Comparison of ENCODE assay signal across 8 cellular contexts in the genomic region with DNA sequence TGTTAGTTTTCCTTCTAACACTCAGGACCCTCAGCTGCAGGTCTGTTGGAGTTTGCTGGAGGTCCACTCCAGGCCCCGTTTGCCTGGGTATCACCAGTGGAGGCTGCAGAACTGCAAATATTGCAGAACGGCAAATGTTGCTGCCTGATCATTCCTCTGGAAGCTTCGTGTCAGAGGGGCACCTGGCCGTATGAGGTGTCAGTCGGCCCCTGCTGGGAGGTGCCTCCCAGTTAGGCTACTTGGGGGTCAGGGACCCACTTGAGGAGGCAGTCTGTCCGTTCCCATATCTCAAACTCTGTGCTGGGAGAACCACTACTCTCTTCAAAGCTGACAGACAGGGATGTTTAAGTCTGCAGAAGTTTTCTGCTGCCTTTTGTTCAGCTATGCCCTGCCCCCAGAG.
DNase-seq lines count a peak whose midpoint lies in the region; TF ChIP-seq lines count a peak whose summit lies in the region.
"Not testable (repeated sequence)": the region's sequence is repeated elsewhere in the genome, so short reads cannot be mapped to it uniquely, and the experiment has no call there.

No MANE protein-coding gene starts in this region.

- peak overlapping the region; percentile 24; the same call in 1 of the 2 replicates for H3K9ac ChIP-seq in ES-I3 (ENCODE audit: low read depth, low read length)
- H3K9ac ChIP-seq in HUES6 (ENCODE audit: low read length); neuronal stem cell (ENCODE audit: low read depth, low read length, poor library complexity): not testable (repeated sequence)

- not testable (repeated sequence) for H2BK5ac ChIP-seq in neuronal stem cell (ENCODE audit: low read length)

- not testable (repeated sequence) for H3K9me3 ChIP-seq in ES-I3 (ENCODE audit: control insufficient read depth, insufficient read depth, low read length); HUES6 (ENCODE audit: control insufficient read depth, insufficient read depth, low read depth, low read length); cardiac muscle cell (ENCODE audit: low read depth); neuronal stem cell (replicated peaks in 1 of 2; ENCODE audit: control insufficient read depth in 2 of 2, insufficient read depth in 1 of 2, low read depth in 1 of 2, low read length in 2 of 2)

- H3K36me3 ChIP-seq in ES-I3 (ENCODE audit: insufficient read depth, low read length); HUES6 (ENCODE audit: control insufficient read depth, insufficient read depth, low read length); cardiac muscle cell; neuronal stem cell (replicated peaks in 1 of 2; ENCODE audit: control insufficient read depth in 2 of 2, insufficient read depth in 2 of 2, low read length in 2 of 2): not testable (repeated sequence)

- not testable (repeated sequence) for H4K91ac ChIP-seq in neuronal stem cell (ENCODE audit: low read depth, low read length, poor library complexity)

- not testable (repeated sequence) for DNase-seq in cardiac muscle cell (ENCODE audit: low read depth in 1 of 2, low spot score in 1 of 2); mesothelial cell of epicardium (ENCODE audit: low spot score in 2 of 2, unreplicated experiment in 2 of 2); neural crest cell (ENCODE audit: low read depth, low spot score); neuronal stem cell (ENCODE audit: low spot score); type B pancreatic cell (ENCODE audit: extremely low spot score, unreplicated experiment)

- peaks cover 54% of the 10 kb centered on the region for H3K36me3 Mint-ChIP-seq in brain
- peaks cover 42% of the 10 kb centered on the region for H3K36me3 Mint-ChIP-seq in mesothelial cell of epicardium
- H3K36me3 Mint-ChIP-seq in neural crest cell (ENCODE audit: low read depth) = peaks cover 31% of the 10 kb centered on the region
- peaks cover 24% of the 10 kb centered on the region for H3K36me3 Mint-ChIP-seq in type B pancreatic cell

- H3K79me1 ChIP-seq in neuronal stem cell (ENCODE audit: low read depth, low read length) = not testable (repeated sequence)

- peaks cover 29 to 43% (median 38%) of the 10 kb centered on the region in 5 experiments for H3K9me3 Mint-ChIP-seq in brain
- H3K9me3 Mint-ChIP-seq in mesothelial cell of epicardium = peaks cover 23% of the 10 kb centered on the region
- not testable (repeated sequence) for H3K9me3 Mint-ChIP-seq in neural crest cell, type B pancreatic cell

- H2BK15ac ChIP-seq in neuronal stem cell (ENCODE audit: low read length) = not testable (repeated sequence)

- not testable (repeated sequence) for H4K8ac ChIP-seq in neuronal stem cell (ENCODE audit: low read depth, low read length)

- H2BK120ac ChIP-seq in neuronal stem cell (ENCODE audit: low read depth, low read length) = not testable (repeated sequence)

- not testable (repeated sequence) for H3K4me2 ChIP-seq in neuronal stem cell (ENCODE audit: insufficient read depth, low read length, poor library complexity, severe bottlenecking)

- not testable (repeated sequence) for H3K18ac ChIP-seq in neuronal stem cell (ENCODE audit: low read length)

- H3K27me3 ChIP-seq in HUES6 (ENCODE audit: control insufficient read depth, insufficient read depth, low read length); cardiac muscle cell; neuronal stem cell (ENCODE audit: control insufficient read depth in 3 of 3, insufficient read depth in 3 of 3, low read depth in 1 of 3, low read length in 3 of 3): not testable (repeated sequence)

- peak overlapping the region; percentile 75 for H2AFZ ChIP-seq in neuronal stem cell (ENCODE audit: low read length)

- H3K27me3 Mint-ChIP-seq in brain; mesothelial cell of epicardium (ENCODE audit: low read depth); neural crest cell (ENCODE audit: low read depth); type B pancreatic cell: not testable (repeated sequence)

- H2AK5ac ChIP-seq in neuronal stem cell (ENCODE audit: low read depth, low read length) = not testable (repeated sequence)

- H3K4me3 ChIP-seq in HUES6 (ENCODE audit: low read depth, low read length) (peak overlapping the region; percentile 83; the same call in 1 of the 2 replicates), neuronal stem cell (ENCODE audit: low read length in 2 of 2) (peak overlapping the region in 1 of 2 donors; percentile 4)
- not testable (repeated sequence) for H3K4me3 ChIP-seq in cardiac muscle cell

- H3K4me1 Mint-ChIP-seq in brain = peaks cover 20% of the 10 kb centered on the region
- not testable (repeated sequence) for H3K4me1 Mint-ChIP-seq in mesothelial cell of epicardium; type B pancreatic cell (ENCODE audit: unreplicated experiment)
- peaks cover 31% of the 10 kb centered on the region for H3K4me1 Mint-ChIP-seq in neural crest cell

- H3K4ac ChIP-seq in neuronal stem cell (ENCODE audit: low read length) = not testable (repeated sequence)

- not testable (repeated sequence) for H3K23ac ChIP-seq in neuronal stem cell (ENCODE audit: low read depth, low read length, poor library complexity)

- not testable (repeated sequence) for H3K27ac ChIP-seq in HUES6 (ENCODE audit: low read depth, low read length); neuronal stem cell (replicated peaks; ENCODE audit: low read length)
- H3K27ac ChIP-seq in cardiac muscle cell = peak overlapping the region; percentile 73

- WGBS in neuronal stem cell (ENCODE audit: extremely low coverage in 2 of 2, insufficient read length in 2 of 2, insufficient replicate concordance in 1 of 2), 2 donors = no CpG with 5 or more reads among the region's 6 CpGs

- H3K4me3 Mint-ChIP-seq in brain (peak overlapping the region in 3 of 5 experiments; percentile 83 to 85 (median 83)), mesothelial cell of epicardium (peak overlapping the region; percentile 63), neural crest cell (peak overlapping the region; percentile 96), type B pancreatic cell (peak overlapping the region; percentile 81)

- not testable (repeated sequence) for H3K14ac ChIP-seq in neuronal stem cell (ENCODE audit: low read length)

- H3K27ac Mint-ChIP-seq in brain (peak overlapping the region in 3 of 5 experiments; percentile 55 to 89 (median 76)), neural crest cell (ENCODE audit: unreplicated experiment) (peak overlapping the region; percentile 44), type B pancreatic cell (peak overlapping the region; percentile 90)
- H3K27ac Mint-ChIP-seq in mesothelial cell of epicardium = not testable (repeated sequence)

- not testable (repeated sequence) for H3K4me1 ChIP-seq in ES-I3 (ENCODE audit: insufficient read depth, low read length); cardiac muscle cell (ENCODE audit: low read depth); neuronal stem cell (ENCODE audit: control insufficient read depth in 2 of 2, insufficient read depth in 1 of 2, low read depth in 1 of 2, low read length in 2 of 2)
- peaks cover 14% of the 10 kb centered on the region for H3K4me1 ChIP-seq in HUES6 (ENCODE audit: control insufficient read depth, insufficient read depth, low read length)

- not testable (repeated sequence) for H2BK12ac ChIP-seq in neuronal stem cell (ENCODE audit: low read length)

- not testable (repeated sequence) for TF ChIP-seq CTCF in brain (conservative IDR thresholded peaks at IDR 0.05); cardiac muscle cell (IDR thresholded peaks at IDR 0.05; ENCODE audit: low read depth, low read length); mesothelial cell of epicardium (IDR thresholded peaks at IDR 0.05; ENCODE audit: unreplicated experiment); type B pancreatic cell (conservative IDR thresholded peaks at IDR 0.05)
- peak; percentile 11 for TF ChIP-seq CTCF in neural crest cell (conservative IDR thresholded peaks at IDR 0.05)
